In genomic region chr16:19162085-19162484, GRCh38 we compare ENCODE assay signal across 1 cellular context.
TF ChIP-seq lines count a peak whose summit lies in the region.

No MANE protein-coding gene starts in this region.

TF ChIP-seq in HepG2, 621 proteins besides CTCF, POLR2A, EP300 and RAD21:
- peak; percentile 65; the same call in 1 of the 2 replicates for TF ChIP-seq PRDM10 (CRISPR knock-in tag; IDR thresholded peaks at IDR 0.05; ENCODE audit: low read depth)
- TF ChIP-seq, protein P1, sequence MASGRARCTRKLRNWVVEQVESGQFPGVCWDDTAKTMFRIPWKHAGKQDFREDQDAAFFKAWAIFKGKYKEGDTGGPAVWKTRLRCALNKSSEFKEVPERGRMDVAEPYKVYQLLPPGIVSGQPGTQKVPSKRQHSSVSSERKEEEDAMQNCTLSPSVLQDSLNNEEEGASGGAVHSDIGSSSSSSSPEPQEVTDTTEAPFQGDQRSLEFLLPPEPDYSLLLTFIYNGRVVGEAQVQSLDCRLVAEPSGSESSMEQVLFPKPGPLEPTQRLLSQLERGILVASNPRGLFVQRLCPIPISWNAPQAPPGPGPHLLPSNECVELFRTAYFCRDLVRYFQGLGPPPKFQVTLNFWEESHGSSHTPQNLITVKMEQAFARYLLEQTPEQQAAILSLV (CRISPR knock-in tag; IDR thresholded peaks at IDR 0.05; ENCODE audit: borderline replicate concordance), result no peak
- TF ChIP-seq KDM4B (CRISPR knock-in tag; IDR thresholded peaks at IDR 0.05), result no peak
- 0 out of 2 replicates have a peak, but pooled peaks have one; percentile 17 for TF ChIP-seq HHEX (CRISPR knock-in tag; IDR thresholded peaks at IDR 0.05)
- peak; percentile 74 for TF ChIP-seq ZNF263 (CRISPR knock-in tag; IDR thresholded peaks at IDR 0.05)
